In the genomic region with DNA sequence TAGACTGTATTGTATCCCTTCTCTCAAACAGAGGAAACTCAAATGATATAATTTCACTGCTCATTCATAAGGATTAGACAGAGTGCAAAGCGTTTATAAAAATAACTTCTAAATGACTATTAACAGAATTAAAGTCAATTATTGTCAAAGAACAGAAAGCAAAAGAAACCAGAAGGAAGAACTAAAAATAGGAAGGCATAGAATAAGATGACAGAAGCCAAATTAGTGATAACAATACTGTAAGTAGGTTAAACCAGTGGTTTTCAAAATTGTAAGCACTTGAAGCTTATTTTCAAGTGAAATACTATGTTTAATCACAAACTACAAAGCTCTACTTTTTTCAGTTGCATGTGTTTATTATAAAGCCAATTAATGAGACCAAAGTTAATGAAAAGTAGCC, we compare ENCODE assay signal across 8 cellular contexts.
"Had no signal": no experiment of that assay in that cellular context is flagged by ENCODE, and none has a peak within 500 bp of the region (broad histone marks: within the 10 kb centered on the region; RNA-seq: fewer than 3 reads in every experiment).

No MANE protein-coding gene starts in this region.

- H3K4me3 ChIP-seq: GM23248 had no signal

- FAIRE-seq: HepG2 had no signal

- H3K9me3 Mint-ChIP-seq: IgD-negative memory B cell had no signal

- H3K36me3 Mint-ChIP-seq: IgD-negative memory B cell had no signal

- H2AFZ ChIP-seq: GM23248 had no signal

- H3K27ac Mint-ChIP-seq: H9, IgD-negative memory B cell had no signal

- H3K9ac ChIP-seq: GM23248 had no signal

- ATAC-seq: HepG2 had no signal

- H3K4me3 Mint-ChIP-seq: H9, IgD-negative memory B cell had no signal

- H3K27ac ChIP-seq: GM23248, HL-60 had no signal

- DNase-seq: GM23248, GOT3, H9, HCEC 1CT, KBM-7 had no signal
